ENCODE assay signal across 11 cellular contexts in genomic region chr7:19106308-19107141, GRCh38. TPM values are rescaled to one million over a fixed set of nuclear protein-coding genes. Genes with fewer than 3 reads are reported as not detected.
DNase-seq lines count a peak whose midpoint lies in the region; ATAC-seq, FAIRE-seq and TF ChIP-seq lines count a peak whose summit lies in the region.
"Had no signal": no experiment of that assay in that cellular context is flagged by ENCODE, and none has a peak within 500 bp of the region (broad histone marks: within the 10 kb centered on the region; RNA-seq: fewer than 3 reads in every experiment).

No MANE protein-coding gene starts in this region.

- no peaks in the 10 kb centered on the region for H3K79me1 ChIP-seq in H1 (ENCODE audit: low read depth, low read length)

- no peak overlapping the region for H4K5ac ChIP-seq in H1 (ENCODE audit: insufficient read length, low read depth, low read length)

- no peak for TF ChIP-seq POLR2A in H1 (IDR thresholded peaks at IDR 0.05; ENCODE audit: control extremely low read depth in 1 of 2, low read depth in 2 of 2, low read length in 2 of 2)

- peak overlapping the region; percentile 87 to 96 for H3K4me2 ChIP-seq in H1 (ENCODE audit: insufficient read depth in 1 of 2, low read depth in 2 of 2, low read length in 2 of 2)

- TF ChIP-seq EP300 in H1 (IDR thresholded peaks at IDR 0.05; ENCODE audit: borderline replicate concordance in 1 of 2, low read depth in 2 of 2, low read length in 2 of 2) = no peak

- no peak overlapping the region for H2BK5ac ChIP-seq in H1 (ENCODE audit: low read depth, low read length)

- no peak for FAIRE-seq in H1 (lab: Jason Lieb, UNC)

- TF ChIP-seq CTCF in natural killer cell (IDR thresholded peaks at IDR 0.05) (no peak), H1 (IDR thresholded peaks at IDR 0.05; ENCODE audit: control extremely low read depth in 1 of 3, insufficient read depth in 1 of 3, low read depth in 1 of 3, low read length in 3 of 3) (no peak), mesothelial cell of epicardium (IDR thresholded peaks at IDR 0.05; ENCODE audit: unreplicated experiment) (no peak), RWPE1 (conservative IDR thresholded peaks at IDR 0.05; ENCODE audit: low read depth) (no peak)

- H3K4me1 ChIP-seq in H1 (replicated peaks in 1 of 4; ENCODE audit: control insufficient read depth in 3 of 4, insufficient read depth in 4 of 4, low read length in 3 of 4) = peaks cover 8 to 34% (median 15%) of the 10 kb centered on the region in 4 experiments; a peak in 6 of 7 replicates
- no peaks in the 10 kb centered on the region for H3K4me1 ChIP-seq in aorta (ENCODE audit: control insufficient read depth in 1 of 2, insufficient read depth in 2 of 2, low read length in 2 of 2)

- no peak overlapping the region for H3K9ac ChIP-seq in H1 (replicated peaks in 1 of 4; ENCODE audit: extremely low read depth in 1 of 4, low read depth in 3 of 4, low read length in 3 of 4)

- no peak overlapping the region for H3K27ac Mint-ChIP-seq in natural killer cell treated with Interleukin-12 subunit alpha and Interleukin-12 subunit beta and Interleukin-15 and Interleukin-18, amount 100 ng/mL, for 72 hours
- H3K27ac Mint-ChIP-seq in natural killer cell = no peak overlapping the region
- peak overlapping the region; percentile 91 for H3K27ac Mint-ChIP-seq in mesothelial cell of epicardium

- H3K23ac ChIP-seq in H1 (ENCODE audit: insufficient read length) = no peak overlapping the region

- no peak overlapping the region for H2BK120ac ChIP-seq in H1 (replicated peaks; ENCODE audit: low read depth, low read length)

- H3K18ac ChIP-seq in H1 (ENCODE audit: extremely low read depth, low read length) = no peak overlapping the region

- H3K4me3 ChIP-seq in H1 (ENCODE audit: extremely low read depth in 1 of 4, insufficient read depth in 2 of 4, low read depth in 3 of 4, low read length in 4 of 4) (peak overlapping the region; percentile 32 to 62 (median 40); a peak in 7 of 8 replicates), aorta (ENCODE audit: low read length in 2 of 2) (peak overlapping the region; percentile 81 to 97)

- WGBS in H1 (ENCODE audit: extremely low coverage in 1 of 2, insufficient coverage in 1 of 2, insufficient read length in 1 of 2, insufficient replicate concordance in 2 of 2, low coverage in 1 of 2, low lambda C conversion rate in 2 of 2, missing lambda C conversion rate in 1 of 2), 2 experiments = 2% methylated on average over 30 of the region's 45 CpGs; no CpG with 5 or more reads in 1 of the 2 experiments
- 1% methylated on average over 45 of the region's 45 CpGs for WGBS in aorta, 2 donors

- no peak for TF ChIP-seq RAD21 in H1 (IDR thresholded peaks at IDR 0.05 in 1 of 2, conservative IDR thresholded peaks at IDR 0.05 in 1 of 2; ENCODE audit: low read depth in 2 of 2, low read length in 2 of 2)

- peaks cover 3% of the 10 kb centered on the region for H3K9me3 Mint-ChIP-seq in natural killer cell treated with Interleukin-12 subunit alpha and Interleukin-12 subunit beta and Interleukin-15 and Interleukin-18, amount 100 ng/mL, for 72 hours
- peaks cover 0 to 2% of the 10 kb centered on the region in 2 donors for H3K9me3 Mint-ChIP-seq in natural killer cell
- no peaks in the 10 kb centered on the region for H3K9me3 Mint-ChIP-seq in mesothelial cell of epicardium

- H4K8ac ChIP-seq in H1 (ENCODE audit: extremely low read depth, insufficient read depth, low read length) = no peak overlapping the region

- no peaks in the 10 kb centered on the region for H3K79me2 ChIP-seq in H1 (ENCODE audit: control insufficient read depth in 1 of 2, insufficient read depth in 2 of 2, low read length in 2 of 2)

- peaks cover 2 to 11% of the 10 kb centered on the region in 2 donors for H3K4me1 Mint-ChIP-seq in natural killer cell treated with Interleukin-12 subunit alpha and Interleukin-12 subunit beta and Interleukin-15 and Interleukin-18, amount 100 ng/mL, for 72 hours (ENCODE audit: low read depth in 2 of 2)
- H3K4me1 Mint-ChIP-seq in natural killer cell = no peaks in the 10 kb centered on the region
- peaks cover 64% of the 10 kb centered on the region for H3K4me1 Mint-ChIP-seq in mesothelial cell of epicardium

- H2BK20ac ChIP-seq in H1 (ENCODE audit: low read length) = no peak overlapping the region

- H3K56ac ChIP-seq in H1 (replicated peaks; ENCODE audit: insufficient read length, low read depth, low read length) = no peak overlapping the region

- POLR2A ChIA-PET in H1 (lab: Charles Lee; ENCODE audit: partially characterized antibody) = interaction anchor here (0.6 to 5.8 kb wide), 4 partner anchors 12 to 431 kb away, joined by 3 to 41 read pairs (median 4); partner anchors contain the start of genes FERD3L and TWIST1
- POLR2A ChIA-PET in RWPE1 (lab: Yijun Ruan, JAX; ENCODE audit: low non-redundant PET) = no interaction called here

- H3K27me3 ChIP-seq in H1 (replicated peaks in 1 of 4; ENCODE audit: control insufficient read depth in 3 of 4, extremely low read depth in 1 of 4, insufficient read depth in 3 of 4, low read length in 3 of 4) (peaks cover 52 to 78% (median 69%) of the 10 kb centered on the region in 4 experiments), aorta (ENCODE audit: control insufficient read depth in 1 of 2, insufficient read depth in 2 of 2, low read length in 1 of 2) (no peaks in the 10 kb centered on the region)

- no peak overlapping the region for H3K4ac ChIP-seq in H1 (replicated peaks; ENCODE audit: insufficient read length, low read depth, low read length)

- H3K36me3 ChIP-seq in H1 (ENCODE audit: control insufficient read depth in 2 of 4, insufficient read depth in 4 of 4, low read length in 3 of 4) = no peaks in the 10 kb centered on the region
- H3K36me3 ChIP-seq in aorta (ENCODE audit: control insufficient read depth in 1 of 2, insufficient read depth in 2 of 2, low read length in 1 of 2) = no peaks in the 10 kb centered on the region
- H3K36me3 ChIP-seq: adrenal gland had no signal

- H3K4me3 Mint-ChIP-seq in natural killer cell treated with Interleukin-12 subunit alpha and Interleukin-12 subunit beta and Interleukin-15 and Interleukin-18, amount 100 ng/mL, for 72 hours = peak overlapping the region; percentile 10
- H3K4me3 Mint-ChIP-seq in natural killer cell (no peak overlapping the region), mesothelial cell of epicardium (peak overlapping the region; percentile 76)

- H3K27me3 Mint-ChIP-seq in natural killer cell treated with Interleukin-12 subunit alpha and Interleukin-12 subunit beta and Interleukin-15 and Interleukin-18, amount 100 ng/mL, for 72 hours = peaks cover 60 to 87% of the 10 kb centered on the region in 2 donors
- H3K27me3 Mint-ChIP-seq in natural killer cell (ENCODE audit: low read depth in 2 of 2) = peaks cover 72 to 87% of the 10 kb centered on the region in 2 donors
- peaks cover 74% of the 10 kb centered on the region for H3K27me3 Mint-ChIP-seq in mesothelial cell of epicardium (ENCODE audit: low read depth)

- peaks cover 15% of the 10 kb centered on the region for H3K23me2 ChIP-seq in H1 (ENCODE audit: low read depth, low read length)

- H3K14ac ChIP-seq in H1 (ENCODE audit: insufficient read length) = no peak overlapping the region

- no peak overlapping the region for H2BK12ac ChIP-seq in H1 (ENCODE audit: low read depth, low read length)

- H3K27ac ChIP-seq in H1 (ENCODE audit: low read depth, low read length) (no peak overlapping the region), aorta (ENCODE audit: low read depth in 1 of 2, low read length in 2 of 2) (no peak overlapping the region), RWPE1 (no peak overlapping the region)

- ATAC-seq in natural killer cell treated with Interleukin-12 subunit alpha and Interleukin-12 subunit beta and Interleukin-15 and Interleukin-18, amount 100 ng/mL, for 72 hours = no peak
- ATAC-seq in natural killer cell = no peak
- ATAC-seq in aorta (ENCODE audit: low FRiP score) = peak; percentile 50
- no peak for ATAC-seq in HG03520 (IDR thresholded peaks at IDR 0.05; ENCODE audit: unreplicated experiment)

- CTCF ChIA-PET in H1 (lab: Charles Lee; ENCODE audit: partially characterized antibody) (interaction anchor here (0.8 to 1.7 kb wide), 7 partner anchors 11 to 754 kb away, joined by 3 to 10 read pairs (median 3); partner anchors contain the start of genes FERD3L and TWIST1), RWPE1 (lab: Yijun Ruan, JAX) (interaction anchor here (0.6 to 1.8 kb wide), 2 partner anchors 9 to 1070 kb away, joined by 3 to 5 read pairs; no protein-coding TSS in a partner anchor)

- H2AK5ac ChIP-seq in H1 (ENCODE audit: low read depth, low read length) = no peak overlapping the region

- no peaks in the 10 kb centered on the region for H3K9me3 ChIP-seq in H1 (ENCODE audit: insufficient read depth in 2 of 2, low read depth in 1 of 2, low read length in 1 of 2)
- H3K9me3 ChIP-seq in aorta (ENCODE audit: control insufficient read depth, low read length) = no peaks in the 10 kb centered on the region
- H3K9me3 ChIP-seq: adrenal gland had no signal

- no peak overlapping the region for H4K91ac ChIP-seq in H1 (replicated peaks; ENCODE audit: insufficient read length, low read length)

- H2BK15ac ChIP-seq in H1 (ENCODE audit: low read length) = no peak overlapping the region

- peaks cover under 1 to 7% of the 10 kb centered on the region in 2 experiments for H4K20me1 ChIP-seq in H1 (replicated peaks in 1 of 2; ENCODE audit: control insufficient read depth in 1 of 2, insufficient read depth in 2 of 2, low read length in 2 of 2)

- H2AFZ ChIP-seq in H1 (ENCODE audit: low read length) = no peak overlapping the region

- intact Hi-C loops in natural killer cell (cut with micrococcal nuclease) (no loop called here), aorta (cut with DNase I) (no loop called here)

- no peak for DNase-seq in natural killer cell treated with Interleukin-12 subunit alpha and Interleukin-12 subunit beta and Interleukin-15 and Interleukin-18, amount 100 ng/mL, for 72 hours (ENCODE audit: low spot score)
- DNase-seq in natural killer cell (no peak), H1 (ENCODE audit: low read depth in 1 of 2, low spot score in 2 of 2) (peak in 1 of 2 experiments; percentile 71), mesothelial cell of epicardium (ENCODE audit: low spot score in 2 of 2, unreplicated experiment in 2 of 2) (no peak), aorta (peak in 1 of 2 donors; percentile 75), DMS79 treated with DMSO at 0.1 percent for 48 hours (lab: John Stamatoyannopoulos, UW) (no peak), RWPE1 (ENCODE audit: low spot score) (no peak)
- DNase-seq: NCI-H1694, T-helper 9 cell had no signal

- H3K36me3 Mint-ChIP-seq in natural killer cell treated with Interleukin-12 subunit alpha and Interleukin-12 subunit beta and Interleukin-15 and Interleukin-18, amount 100 ng/mL, for 72 hours = peaks cover 10% of the 10 kb centered on the region
- peaks cover 11% of the 10 kb centered on the region for H3K36me3 Mint-ChIP-seq in natural killer cell
- H3K36me3 Mint-ChIP-seq in mesothelial cell of epicardium = no peaks in the 10 kb centered on the region

RNA-seq across cellular contexts. Expression of gene TWIST1, which starts 10.9 kb away (rescaled TPM):
- total RNA-seq in natural killer cell treated with Interleukin-12 subunit alpha and Interleukin-12 subunit beta and Interleukin-15 and Interleukin-18, amount 100 ng/mL, for 72 hours = not detected
- total RNA-seq in natural killer cell = not detected
- total RNA-seq in H1 (2021; fragmentation: NEBNext Ultra II Directional; extraction: Animal tissue kit (Norgen Biotek cat#: 25700)) = 0.31 and 0.52 TPM in 2 replicates
- 0.29 and 0.75 TPM in 2 replicates for polyA plus RNA-seq in H1 (2011; rRNA removed)
- 0.53 TPM for polyA plus RNA-seq in H1 (2011; cell fraction: cytosol; rRNA removed)
- polyA plus RNA-seq in H1 (2011; cell fraction: nucleus; rRNA removed) = 0.41 TPM
- 0.24 to 0.75 TPM (median 0.48 TPM) in 3 of 4 replicates, not detected in the other for polyA plus RNA-seq in H1 (2012, experiment 1 of 2)
- polyA plus RNA-seq in H1 (2012, experiment 2 of 2) = 0.20 TPM
- 0.75 TPM for polyA plus RNA-seq in H1 (2013, experiment 1 of 2)
- polyA plus RNA-seq in H1 (2013, experiment 2 of 2) = 0.77 TPM
- not detected in 2 replicates for polyA minus RNA-seq in H1 (2011; rRNA and poly(A)+ RNA removed)
- polyA minus RNA-seq in H1 (2011; cell fraction: cytosol; rRNA and poly(A)+ RNA removed) = not detected
- 0.90 TPM for polyA minus RNA-seq in H1 (2011; cell fraction: nucleus; rRNA and poly(A)+ RNA removed)
- total RNA-seq in mesothelial cell of epicardium = 111 to 126 TPM (median 120 TPM) in 3 replicates
- 10 to 100 TPM in 1 of 2 donors, 1 to 10 TPM in 1; 8.5 to 12.3 TPM for total RNA-seq in aorta
- polyA plus RNA-seq in aorta = 10 to 100 TPM; 11.9 to 44.6 TPM

RNA-seq across cellular contexts. Expression of gene FERD3L, which starts 38.7 kb away (rescaled TPM):
- total RNA-seq in natural killer cell treated with Interleukin-12 subunit alpha and Interleukin-12 subunit beta and Interleukin-15 and Interleukin-18, amount 100 ng/mL, for 72 hours = not detected
- total RNA-seq in natural killer cell = not detected
- total RNA-seq in H1 (2021; fragmentation: NEBNext Ultra II Directional; extraction: Animal tissue kit (Norgen Biotek cat#: 25700)) = not detected in 2 replicates
- polyA plus RNA-seq in H1 (2011; rRNA removed) = not detected in 2 replicates
- not detected for polyA plus RNA-seq in H1 (2011; cell fraction: cytosol; rRNA removed)
- not detected for polyA plus RNA-seq in H1 (2011; cell fraction: nucleus; rRNA removed)
- not detected in 4 replicates for polyA plus RNA-seq in H1 (2012, experiment 1 of 2)
- not detected for polyA plus RNA-seq in H1 (2012, experiment 2 of 2)
- not detected for polyA plus RNA-seq in H1 (2013, experiment 1 of 2)
- not detected for polyA plus RNA-seq in H1 (2013, experiment 2 of 2)
- polyA minus RNA-seq in H1 (2011; rRNA and poly(A)+ RNA removed) = not detected in 2 replicates
- polyA minus RNA-seq in H1 (2011; cell fraction: cytosol; rRNA and poly(A)+ RNA removed) = not detected
- not detected for polyA minus RNA-seq in H1 (2011; cell fraction: nucleus; rRNA and poly(A)+ RNA removed)
- not detected in 3 replicates for total RNA-seq in mesothelial cell of epicardium
- not detected for total RNA-seq in aorta
- polyA plus RNA-seq in aorta = not detected
- total RNA-seq: adrenal gland had no signal
- polyA plus RNA-seq: adrenal gland had no signal
